In genomic region chr15:48565560-48566482, GRCh38 we compare ENCODE assay signal across 12 cellular contexts.
DNase-seq lines count a peak whose midpoint lies in the region; ATAC-seq and TF ChIP-seq lines count a peak whose summit lies in the region.
"Had no signal": no experiment of that assay in that cellular context is flagged by ENCODE, and none has a peak within 500 bp of the region (broad histone marks: within the 10 kb centered on the region; RNA-seq: fewer than 3 reads in every experiment).

No MANE protein-coding gene starts in this region.

- no peak for ATAC-seq in GM21528 (IDR thresholded peaks at IDR 0.05; ENCODE audit: low FRiP score, unreplicated experiment)
- no peak for ATAC-seq in stimulated activated effector memory CD8-positive, alpha-beta T cell treated with anti-CD3 and anti-CD28 coated beads, Interleukin-12 subunit alpha, Interleukin-12 subunit beta, amount 100 ng/mL, for 72 hours

- no peaks in the 10 kb centered on the region for H3K27me3 ChIP-seq in ACC112 (ENCODE audit: insufficient read depth, low read length)

- peak overlapping the region; percentile 99 for H3K27ac ChIP-seq in ACC112 (ENCODE audit: low read depth, low read length)

- H3K4me1 Mint-ChIP-seq in stimulated activated effector memory CD8-positive, alpha-beta T cell treated with anti-CD3 and anti-CD28 coated beads, Interleukin-12 subunit alpha, Interleukin-12 subunit beta, amount 100 ng/mL, for 72 hours: no peaks in the 10 kb centered on the region

- peaks cover 26% of the 10 kb centered on the region for H3K36me3 ChIP-seq in ACC112 (ENCODE audit: insufficient read depth, low read length)

- peaks cover 2% of the 10 kb centered on the region for H3K9me3 Mint-ChIP-seq in stimulated activated effector memory CD8-positive, alpha-beta T cell treated with anti-CD3 and anti-CD28 coated beads, Interleukin-12 subunit alpha, Interleukin-12 subunit beta, amount 100 ng/mL, for 72 hours

- DNase-seq in LoVo (ENCODE audit: low spot score): peak; percentile 30
- DNase-seq in cardiac fibroblast (ENCODE audit: low read depth in 2 of 2): peak; percentile 96 to 97
- peak; percentile 97 for DNase-seq in iris pigment epithelial cell (ENCODE audit: low read depth)
- DNase-seq in stimulated activated CD4-positive, alpha-beta T cell treated with anti-CD3 and anti-CD28 coated beads, Interleukin-4, amount 100 ng/mL, for 24 hours: no peak
- no peak for DNase-seq in GM19238 (ENCODE audit: insufficient read length, low spot score)
- DNase-seq in stimulated activated effector memory CD8-positive, alpha-beta T cell treated with anti-CD3 and anti-CD28 coated beads, Interleukin-12 subunit alpha, Interleukin-12 subunit beta, amount 100 ng/mL, for 72 hours (ENCODE audit: low spot score in 2 of 2): no peak
- DNase-seq: aorta, hypothalamus, NCI-H2081 treated with DMSO at 0.1 percent for 48 hours had no signal

- no peak overlapping the region for H3K4me3 Mint-ChIP-seq in stimulated activated effector memory CD8-positive, alpha-beta T cell treated with anti-CD3 and anti-CD28 coated beads, Interleukin-12 subunit alpha, Interleukin-12 subunit beta, amount 100 ng/mL, for 72 hours
- H3K4me3 Mint-ChIP-seq: neural crest cell had no signal

- peaks cover 73% of the 10 kb centered on the region for H3K4me1 ChIP-seq in ACC112 (ENCODE audit: control insufficient read depth, insufficient read depth, low read length, unreplicated experiment)

- peaks cover 67% of the 10 kb centered on the region for H3K79me2 ChIP-seq in ACC112 (ENCODE audit: control insufficient read depth, insufficient read depth, low read length, unreplicated experiment)

- H3K27ac Mint-ChIP-seq in stimulated activated effector memory CD8-positive, alpha-beta T cell treated with anti-CD3 and anti-CD28 coated beads, Interleukin-12 subunit alpha, Interleukin-12 subunit beta, amount 100 ng/mL, for 72 hours: no peak overlapping the region

- no peaks in the 10 kb centered on the region for H3K36me3 Mint-ChIP-seq in stimulated activated effector memory CD8-positive, alpha-beta T cell treated with anti-CD3 and anti-CD28 coated beads, Interleukin-12 subunit alpha, Interleukin-12 subunit beta, amount 100 ng/mL, for 72 hours

- H2AFZ ChIP-seq in ACC112 (ENCODE audit: low read length, unreplicated experiment): no peak overlapping the region

- no peak for TF ChIP-seq CTCF in cardiac fibroblast (IDR thresholded peaks at IDR 0.05; ENCODE audit: low read depth, low read length)

- H3K4me3 ChIP-seq in ACC112 (ENCODE audit: low read depth, low read length) (peak overlapping the region; percentile 58), cardiac fibroblast (replicated peaks in 1 of 2; ENCODE audit: low read depth in 2 of 2, low read length in 2 of 2) (no peak overlapping the region)

Comparison
In these comparisons a context has a peak if more than half of its experiments do, and no peak if none do; other contexts are left out.
1. DNase-seq: peak in LoVo (single experiment), cardiac fibroblast (2 of 2) and iris pigment epithelial cell (single experiment); none in stimulated activated CD4-positive, alpha-beta T cell treated with anti-CD3 and anti-CD28 coated beads, Interleukin-4, amount 100 ng/mL, for 24 hours (single experiment), GM19238 (single experiment) and stimulated activated effector memory CD8-positive, alpha-beta T cell treated with anti-CD3 and anti-CD28 coated beads, Interleukin-12 subunit alpha, Interleukin-12 subunit beta, amount 100 ng/mL, for 72 hours (0 of 2).